Comparison of ENCODE assay signal across 2 cellular contexts in the genomic region with DNA sequence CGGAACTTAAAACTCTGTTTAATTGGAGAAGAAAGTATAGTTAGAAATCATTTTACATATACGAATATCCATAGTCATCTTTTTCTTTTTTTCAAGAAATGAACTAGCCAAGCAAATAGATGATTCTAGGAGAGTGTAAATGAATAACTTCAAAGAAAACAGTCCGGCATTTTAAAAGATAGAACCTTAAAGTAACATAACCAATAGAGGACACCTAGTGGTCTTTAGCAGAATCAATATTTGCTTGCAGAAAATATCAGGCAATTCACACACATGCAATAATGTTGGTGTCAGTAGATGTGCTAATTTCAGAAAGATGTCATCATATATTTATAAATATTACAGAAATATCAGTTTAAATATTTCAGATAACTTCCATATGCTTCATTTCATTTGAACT.
TF ChIP-seq lines count a peak whose summit lies in the region.

No MANE protein-coding gene starts in this region.

TF ChIP-seq in SK-N-SH treated with all-trans-retinoic acid at 6 μM for 48 hours, 23 proteins besides CTCF, POLR2A, EP300 and RAD21 (continued from another document):
- TF ChIP-seq, protein P1, sequence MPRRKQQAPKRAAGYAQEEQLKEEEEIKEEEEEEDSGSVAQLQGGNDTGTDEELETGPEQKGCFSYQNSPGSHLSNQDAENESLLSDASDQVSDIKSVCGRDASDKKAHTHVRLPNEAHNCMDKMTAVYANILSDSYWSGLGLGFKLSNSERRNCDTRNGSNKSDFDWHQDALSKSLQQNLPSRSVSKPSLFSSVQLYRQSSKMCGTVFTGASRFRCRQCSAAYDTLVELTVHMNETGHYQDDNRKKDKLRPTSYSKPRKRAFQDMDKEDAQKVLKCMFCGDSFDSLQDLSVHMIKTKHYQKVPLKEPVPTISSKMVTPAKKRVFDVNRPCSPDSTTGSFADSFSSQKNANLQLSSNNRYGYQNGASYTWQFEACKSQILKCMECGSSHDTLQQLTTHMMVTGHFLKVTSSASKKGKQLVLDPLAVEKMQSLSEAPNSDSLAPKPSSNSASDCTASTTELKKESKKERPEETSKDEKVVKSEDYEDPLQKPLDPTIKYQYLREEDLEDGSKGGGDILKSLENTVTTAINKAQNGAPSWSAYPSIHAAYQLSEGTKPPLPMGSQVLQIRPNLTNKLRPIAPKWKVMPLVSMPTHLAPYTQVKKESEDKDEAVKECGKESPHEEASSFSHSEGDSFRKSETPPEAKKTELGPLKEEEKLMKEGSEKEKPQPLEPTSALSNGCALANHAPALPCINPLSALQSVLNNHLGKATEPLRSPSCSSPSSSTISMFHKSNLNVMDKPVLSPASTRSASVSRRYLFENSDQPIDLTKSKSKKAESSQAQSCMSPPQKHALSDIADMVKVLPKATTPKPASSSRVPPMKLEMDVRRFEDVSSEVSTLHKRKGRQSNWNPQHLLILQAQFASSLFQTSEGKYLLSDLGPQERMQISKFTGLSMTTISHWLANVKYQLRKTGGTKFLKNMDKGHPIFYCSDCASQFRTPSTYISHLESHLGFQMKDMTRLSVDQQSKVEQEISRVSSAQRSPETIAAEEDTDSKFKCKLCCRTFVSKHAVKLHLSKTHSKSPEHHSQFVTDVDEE (CRISPR knock-in tag; IDR thresholded peaks at IDR 0.05) = no peak
- TF ChIP-seq, protein P2, sequence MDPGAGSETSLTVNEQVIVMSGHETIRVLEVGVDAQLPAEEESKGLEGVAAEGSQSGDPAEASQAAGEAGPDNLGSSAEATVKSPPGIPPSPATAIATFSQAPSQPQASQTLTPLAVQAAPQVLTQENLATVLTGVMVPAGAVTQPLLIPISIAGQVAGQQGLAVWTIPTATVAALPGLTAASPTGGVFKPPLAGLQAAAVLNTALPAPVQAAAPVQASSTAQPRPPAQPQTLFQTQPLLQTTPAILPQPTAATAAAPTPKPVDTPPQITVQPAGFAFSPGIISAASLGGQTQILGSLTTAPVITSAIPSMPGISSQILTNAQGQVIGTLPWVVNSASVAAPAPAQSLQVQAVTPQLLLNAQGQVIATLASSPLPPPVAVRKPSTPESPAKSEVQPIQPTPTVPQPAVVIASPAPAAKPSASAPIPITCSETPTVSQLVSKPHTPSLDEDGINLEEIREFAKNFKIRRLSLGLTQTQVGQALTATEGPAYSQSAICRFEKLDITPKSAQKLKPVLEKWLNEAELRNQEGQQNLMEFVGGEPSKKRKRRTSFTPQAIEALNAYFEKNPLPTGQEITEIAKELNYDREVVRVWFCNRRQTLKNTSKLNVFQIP (CRISPR knock-in tag; IDR thresholded peaks at IDR 0.05; ENCODE audit: borderline replicate concordance, low read depth) = no peak
- TF ChIP-seq ARNTL (CRISPR knock-in tag; IDR thresholded peaks at IDR 0.05; ENCODE audit: borderline replicate concordance, low read depth) = no peak
- TF ChIP-seq ZC3H10 (CRISPR knock-in tag; IDR thresholded peaks at IDR 0.05) = no peak
- TF ChIP-seq PPARA (CRISPR knock-in tag; IDR thresholded peaks at IDR 0.05; ENCODE audit: borderline replicate concordance) = no peak
- TF ChIP-seq, protein P3, sequence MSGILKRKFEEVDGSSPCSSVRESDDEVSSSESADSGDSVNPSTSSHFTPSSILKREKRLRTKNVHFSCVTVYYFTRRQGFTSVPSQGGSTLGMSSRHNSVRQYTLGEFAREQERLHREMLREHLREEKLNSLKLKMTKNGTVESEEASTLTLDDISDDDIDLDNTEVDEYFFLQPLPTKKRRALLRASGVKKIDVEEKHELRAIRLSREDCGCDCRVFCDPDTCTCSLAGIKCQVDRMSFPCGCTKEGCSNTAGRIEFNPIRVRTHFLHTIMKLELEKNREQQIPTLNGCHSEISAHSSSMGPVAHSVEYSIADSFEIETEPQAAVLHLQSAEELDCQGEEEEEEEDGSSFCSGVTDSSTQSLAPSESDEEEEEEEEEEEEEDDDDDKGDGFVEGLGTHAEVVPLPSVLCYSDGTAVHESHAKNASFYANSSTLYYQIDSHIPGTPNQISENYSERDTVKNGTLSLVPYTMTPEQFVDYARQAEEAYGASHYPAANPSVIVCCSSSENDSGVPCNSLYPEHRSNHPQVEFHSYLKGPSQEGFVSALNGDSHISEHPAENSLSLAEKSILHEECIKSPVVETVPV (CRISPR knock-in tag; IDR thresholded peaks at IDR 0.05) = no peak

TF ChIP-seq in WTC11, 78 proteins besides CTCF, POLR2A, EP300 and RAD21 (continued from another document):
- TF ChIP-seq, protein P4, sequence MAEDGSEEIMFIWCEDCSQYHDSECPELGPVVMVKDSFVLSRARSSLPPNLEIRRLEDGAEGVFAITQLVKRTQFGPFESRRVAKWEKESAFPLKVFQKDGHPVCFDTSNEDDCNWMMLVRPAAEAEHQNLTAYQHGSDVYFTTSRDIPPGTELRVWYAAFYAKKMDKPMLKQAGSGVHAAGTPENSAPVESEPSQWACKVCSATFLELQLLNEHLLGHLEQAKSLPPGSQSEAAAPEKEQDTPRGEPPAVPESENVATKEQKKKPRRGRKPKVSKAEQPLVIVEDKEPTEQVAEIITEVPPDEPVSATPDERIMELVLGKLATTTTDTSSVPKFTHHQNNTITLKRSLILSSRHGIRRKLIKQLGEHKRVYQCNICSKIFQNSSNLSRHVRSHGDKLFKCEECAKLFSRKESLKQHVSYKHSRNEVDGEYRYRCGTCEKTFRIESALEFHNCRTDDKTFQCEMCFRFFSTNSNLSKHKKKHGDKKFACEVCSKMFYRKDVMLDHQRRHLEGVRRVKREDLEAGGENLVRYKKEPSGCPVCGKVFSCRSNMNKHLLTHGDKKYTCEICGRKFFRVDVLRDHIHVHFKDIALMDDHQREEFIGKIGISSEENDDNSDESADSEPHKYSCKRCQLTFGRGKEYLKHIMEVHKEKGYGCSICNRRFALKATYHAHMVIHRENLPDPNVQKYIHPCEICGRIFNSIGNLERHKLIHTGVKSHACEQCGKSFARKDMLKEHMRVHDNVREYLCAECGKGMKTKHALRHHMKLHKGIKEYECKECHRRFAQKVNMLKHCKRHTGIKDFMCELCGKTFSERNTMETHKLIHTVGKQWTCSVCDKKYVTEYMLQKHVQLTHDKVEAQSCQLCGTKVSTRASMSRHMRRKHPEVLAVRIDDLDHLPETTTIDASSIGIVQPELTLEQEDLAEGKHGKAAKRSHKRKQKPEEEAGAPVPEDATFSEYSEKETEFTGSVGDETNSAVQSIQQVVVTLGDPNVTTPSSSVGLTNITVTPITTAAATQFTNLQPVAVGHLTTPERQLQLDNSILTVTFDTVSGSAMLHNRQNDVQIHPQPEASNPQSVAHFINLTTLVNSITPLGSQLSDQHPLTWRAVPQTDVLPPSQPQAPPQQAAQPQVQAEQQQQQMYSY (CRISPR knock-in tag; IDR thresholded peaks at IDR 0.05) = no peak
- TF ChIP-seq NR2C2 (CRISPR knock-in tag; IDR thresholded peaks at IDR 0.05) (no peak), NFE2L1 (CRISPR knock-in tag; IDR thresholded peaks at IDR 0.05) (no peak), SMAD4 (CRISPR knock-in tag; IDR thresholded peaks at IDR 0.05) (no peak), ESRRA (CRISPR knock-in tag; IDR thresholded peaks at IDR 0.05; ENCODE audit: borderline replicate concordance) (no peak), NR1H2 (CRISPR knock-in tag; IDR thresholded peaks at IDR 0.05) (no peak)
